ENCODE assay signal across 22 cellular contexts in the genomic region with DNA sequence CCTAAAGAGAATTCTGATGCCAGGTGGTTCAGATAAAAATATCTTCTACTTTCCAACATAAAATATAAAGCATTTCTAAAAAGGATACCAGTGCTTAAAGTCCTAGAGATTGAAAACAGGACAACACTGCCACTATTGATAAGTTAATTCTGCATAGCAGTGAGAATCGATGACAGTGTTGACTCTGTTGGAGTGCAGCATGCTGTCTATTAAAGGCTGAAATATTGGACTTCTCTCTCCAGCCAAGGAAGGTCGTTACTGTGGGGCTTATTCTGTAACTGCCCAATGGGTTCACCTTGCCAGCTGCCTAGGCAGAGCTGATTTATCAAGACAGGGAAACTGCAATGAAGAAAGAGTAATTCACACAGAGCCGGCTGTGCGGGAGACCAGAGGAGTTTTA. TPM values are rescaled to one million over a fixed set of nuclear protein-coding genes. Genes with fewer than 3 reads are reported as not detected.
DNase-seq lines count a peak whose midpoint lies in the region; ATAC-seq, FAIRE-seq and TF ChIP-seq lines count a peak whose summit lies in the region.
"Had no signal": no experiment of that assay in that cellular context is flagged by ENCODE, and none has a peak within 500 bp of the region (broad histone marks: within the 10 kb centered on the region; RNA-seq: fewer than 3 reads in every experiment).

No MANE protein-coding gene starts in this region.

- H3K9me2 ChIP-seq in GM23338 (ENCODE audit: insufficient read depth) = peaks cover 8% of the 10 kb centered on the region; the same call in 1 of the 2 replicates

- H3K79me2 ChIP-seq in GM23338 (replicated peaks; ENCODE audit: insufficient read depth) (no peaks in the 10 kb centered on the region), HepG2 (ENCODE audit: insufficient read depth, low read length) (no peaks in the 10 kb centered on the region)

- FAIRE-seq in HepG2 (lab: Jason Lieb, UNC) = peak; percentile 48
- FAIRE-seq: A549, D721Med, G401.6, GM12891, GM19239 had no signal

- H3K27ac Mint-ChIP-seq in GM23338 = no peak overlapping the region
- H3K27ac Mint-ChIP-seq in activated naive CD4-positive, alpha-beta T cell treated with anti-CD3 and anti-CD28 coated beads, Interleukin-2, amount 50 U/mL, for 72 hours = no peak overlapping the region
- H3K27ac Mint-ChIP-seq: B cell; CD4-positive, alpha-beta T cell; CD8-positive, alpha-beta T cell had no signal

- H3K4me1 ChIP-seq in GM23338 (ENCODE audit: insufficient read depth) = no peaks in the 10 kb centered on the region
- H3K4me1 ChIP-seq in HepG2 (ENCODE audit: insufficient read depth, low read length) = peaks cover 13% of the 10 kb centered on the region
- H3K4me1 ChIP-seq: A549; BLaER1 treated with 17β-estradiol and CSF1 and Interleukin-3, amounts not matched to agents 10 nM and 100 nM; Caco-2 had no signal

- H3K27me3 ChIP-seq in GM23338 (ENCODE audit: insufficient read depth) (no peaks in the 10 kb centered on the region), HepG2 (ENCODE audit: control insufficient read depth in 1 of 2, insufficient read depth in 2 of 2, low read length in 2 of 2) (no peaks in the 10 kb centered on the region; a peak in 1 of 5 replicates)
- H3K27me3 ChIP-seq: BLaER1 treated with 17β-estradiol and CSF1 and Interleukin-3, amounts not matched to agents 10 nM and 100 nM had no signal

- TF ChIP-seq EP300 in HepG2 (IDR thresholded peaks at IDR 0.05; ENCODE audit: low read depth in 2 of 2, low read length in 2 of 2) (no peak), HepG2 (CRISPR knock-in tag; IDR thresholded peaks at IDR 0.05; ENCODE audit: borderline replicate concordance) (no peak)

- no peaks in the 10 kb centered on the region for H3K9me3 ChIP-seq in HepG2 (ENCODE audit: low read length)
- H3K9me3 ChIP-seq: A549 had no signal

- POLR2A ChIA-PET in HepG2 (lab: Yijun Ruan, JAX) = no interaction called here
- POLR2A ChIA-PET in RWPE1 (lab: Yijun Ruan, JAX; ENCODE audit: low non-redundant PET) = no interaction called here

- H3K27ac ChIP-seq in GM23338 (ENCODE audit: low read depth) (no peak overlapping the region), HepG2 (ENCODE audit: extremely low read length, insufficient read depth, low read length) (no peak overlapping the region), RWPE1 (no peak overlapping the region)
- H3K27ac ChIP-seq: 22Rv1; A549; BLaER1 treated with 17β-estradiol and CSF1 and Interleukin-3, amounts not matched to agents 10 nM and 100 nM; C4-2B had no signal

- H3K9me3 Mint-ChIP-seq in GM23338 = peaks cover 26% of the 10 kb centered on the region
- H3K9me3 Mint-ChIP-seq in activated naive CD4-positive, alpha-beta T cell treated with anti-CD3 and anti-CD28 coated beads, Interleukin-2, amount 50 U/mL, for 72 hours = peaks cover 8 to 30% of the 10 kb centered on the region in 2 donors

- TF ChIP-seq CTCF in GM23338 (conservative IDR thresholded peaks at IDR 0.05; ENCODE audit: low read depth in 2 of 2) (no peak), HepG2 (CRISPR knock-in tag; IDR thresholded peaks at IDR 0.05) (no peak), RWPE1 (conservative IDR thresholded peaks at IDR 0.05; ENCODE audit: low read depth) (no peak)

- DNase-seq in GM23338 (ENCODE audit: low spot score) (no peak), HepG2 (ENCODE audit: low spot score) (no peak), mucosa of gallbladder (ENCODE audit: low spot score) (peak; percentile 25), RWPE1 (ENCODE audit: low spot score) (no peak), NCI-H2196 treated with DMSO at 0.1 percent for 48 hours (lab: John Stamatoyannopoulos, UW; ENCODE audit: unreplicated experiment) (no peak)
- no peak for DNase-seq in activated naive CD4-positive, alpha-beta T cell treated with anti-CD3 and anti-CD28 coated beads, Interleukin-2, amount 50 U/mL, for 72 hours (ENCODE audit: low spot score in 2 of 2)
- DNase-seq: AML-193; Caco-2; Calu3; CD4-positive, alpha-beta T cell; CD8-positive, alpha-beta T cell; DMS79 treated with DMSO at 0.1 percent for 48 hours; GF-D8 had no signal

- H3K4me1 Mint-ChIP-seq in GM23338 = peaks cover 5% of the 10 kb centered on the region; the same call in 1 of the 3 replicates
- H3K4me1 Mint-ChIP-seq: B cell had no signal

- H3F3A ChIP-seq in GM23338 (replicated peaks; ENCODE audit: low read depth) = no peaks in the 10 kb centered on the region

- peaks cover 11% of the 10 kb centered on the region; the same call in 2 of the 3 replicates for H3K36me3 Mint-ChIP-seq in GM23338 (ENCODE audit: low read depth)
- H3K36me3 Mint-ChIP-seq in activated naive CD4-positive, alpha-beta T cell treated with anti-CD3 and anti-CD28 coated beads, Interleukin-2, amount 50 U/mL, for 72 hours = peaks cover 15 to 19% of the 10 kb centered on the region in 2 donors
- H3K36me3 Mint-ChIP-seq: CD8-positive, alpha-beta T cell had no signal

- no peak for ATAC-seq in GM23338
- peak; percentile 49; the same call in 2 of the 3 replicates for ATAC-seq in HepG2
- no peak for ATAC-seq in activated naive CD4-positive, alpha-beta T cell treated with anti-CD3 and anti-CD28 coated beads, Interleukin-2, amount 50 U/mL, for 72 hours
- ATAC-seq: A549; CD8-positive, alpha-beta T cell had no signal

- BruUV-seq in HepG2 (replicated peaks; lab: Mats Ljungman, UMichigan) = no TSS peak

- 0 out of 2 replicates have a peak overlapping the region, but pooled peaks have one; percentile 7 for H2AFZ ChIP-seq in GM23338
- H2AFZ ChIP-seq in HepG2 (ENCODE audit: low read length) = no peak overlapping the region

- 55% methylated on average over 4 of the region's 4 CpGs for WGBS in HepG2 (ENCODE audit: low lambda C conversion rate)

- no peaks in the 10 kb centered on the region for H4K20me1 ChIP-seq in GM23338 (replicated peaks; ENCODE audit: insufficient read depth)
- no peaks in the 10 kb centered on the region for H4K20me1 ChIP-seq in HepG2 (ENCODE audit: insufficient read depth, low read length)
- H4K20me1 ChIP-seq: BLaER1 treated with 17β-estradiol and CSF1 and Interleukin-3, amounts not matched to agents 10 nM and 100 nM had no signal

- H3K4me3 Mint-ChIP-seq in GM23338 = no peak overlapping the region
- H3K4me3 Mint-ChIP-seq: B cell; CD4-positive, alpha-beta T cell; CD8-positive, alpha-beta T cell had no signal

- H3K4me3 ChIP-seq in GM23338 = no peak overlapping the region
- no peak overlapping the region for H3K4me3 ChIP-seq in HepG2 (replicated peaks in 1 of 3; ENCODE audit: insufficient read depth in 1 of 3, low read depth in 2 of 3, low read length in 3 of 3)
- H3K4me3 ChIP-seq: A549; BLaER1 treated with 17β-estradiol and CSF1 and Interleukin-3, amounts not matched to agents 10 nM and 100 nM had no signal

- H3K27me3 Mint-ChIP-seq in GM23338 (ENCODE audit: insufficient read depth, low read depth, poor library complexity) = no peaks in the 10 kb centered on the region
- H3K27me3 Mint-ChIP-seq: CD4-positive, alpha-beta T cell had no signal

- no peak for TF ChIP-seq POLR2A in HepG2 (IDR thresholded peaks at IDR 0.05; ENCODE audit: insufficient read depth in 1 of 2, low read depth in 2 of 2, low read length in 2 of 2)

- in situ Hi-C loops in HepG2 (cut with HindIII; ENCODE audit: extremely low pct_ligation_motif_present, low pct_unique_long_range_greater_than_20kb) = no loop called here

- H3K36me3 ChIP-seq in GM23338 (ENCODE audit: insufficient read depth) (0 out of 2 replicates have a peak, but pooled peaks cover 3% of the 10 kb centered on the region), HepG2 (replicated peaks in 1 of 2; ENCODE audit: control insufficient read depth in 1 of 2, insufficient read depth in 2 of 2, low read length in 2 of 2) (no peaks in the 10 kb centered on the region)
- H3K36me3 ChIP-seq: BLaER1 treated with 17β-estradiol and CSF1 and Interleukin-3, amounts not matched to agents 10 nM and 100 nM had no signal

- intact Hi-C loops in HepG2 (cut with micrococcal nuclease; ENCODE audit: unreplicated experiment) = no loop called here

- H3K4me2 ChIP-seq in GM23338 = no peak overlapping the region
- H3K4me2 ChIP-seq in HepG2 (ENCODE audit: low read depth, low read length) = no peak overlapping the region
- H3K4me2 ChIP-seq: A549; BLaER1 treated with 17β-estradiol and CSF1 and Interleukin-3, amounts not matched to agents 10 nM and 100 nM had no signal

- CTCF ChIA-PET in HepG2 (lab: Yijun Ruan, JAX; ENCODE audit: low intra/inter-chr PET ratio, low total read pairs) (no interaction called here), RWPE1 (lab: Yijun Ruan, JAX) (interaction anchor here (0.6 kb wide), 2 partner anchors 12 to 47 kb away, joined by 3 read pairs; no protein-coding TSS in a partner anchor)

- TF ChIP-seq RAD21 in HepG2 (CRISPR knock-in tag; IDR thresholded peaks at IDR 0.05) = no peak

- H3K9ac ChIP-seq in HepG2 (ENCODE audit: insufficient read depth, low read depth, low read length) = no peak overlapping the region
- H3K9ac ChIP-seq: BLaER1 treated with 17β-estradiol and CSF1 and Interleukin-3, amounts not matched to agents 10 nM and 100 nM had no signal

RNA-seq across cellular contexts. Expression of a gene that starts 37.7 kb away (rescaled TPM):
- total RNA-seq in GM23338 (2014; rRNA removed; shearing (Covaris generic)) = 30.8 and 36.6 TPM in 2 replicates
- polyA plus RNA-seq in GM23338 (2016; fragmentation: Nextera tagmentation; extraction: Ambion mirVana) = 10.1 and 11.4 TPM in 2 replicates
- 36.9 and 64.5 TPM in 2 replicates for total RNA-seq in HepG2 (2016; rRNA removed; fragmentation: Illumina TruSeq; extraction: Trizol)
- 3.4 and 4.7 TPM in 2 replicates for total RNA-seq in HepG2 (2016; cell fraction: cytosol; rRNA removed; fragmentation: Illumina TruSeq; extraction: Trizol; ENCODE audit: low read depth)
- total RNA-seq in HepG2 (2016; cell fraction: insoluble cytoplasmic fraction; rRNA removed; fragmentation: Illumina TruSeq; extraction: Trizol) = 34.6 and 62.5 TPM in 2 replicates
- 9.2 and 9.7 TPM in 2 replicates for total RNA-seq in HepG2 (2016; cell fraction: membrane; rRNA removed; fragmentation: Illumina TruSeq; extraction: Trizol)
- 21.9 and 23.0 TPM in 2 replicates for total RNA-seq in HepG2 (2016; cell fraction: nucleus; rRNA removed; fragmentation: Illumina TruSeq; extraction: Trizol)
- 10.8 and 14.6 TPM in 2 replicates for polyA plus RNA-seq in HepG2 (2011; rRNA removed)
- 6.2 and 7.7 TPM in 2 replicates for polyA plus RNA-seq in HepG2 (2011; cell fraction: cytosol; rRNA removed)
- polyA plus RNA-seq in HepG2 (2011; cell fraction: nucleus; rRNA removed) = 12.1 and 12.7 TPM in 2 replicates
- 11.7 and 15.7 TPM in 2 replicates for polyA plus RNA-seq in HepG2 (2012)
- 1.6 and 2.3 TPM in 2 replicates for polyA plus RNA-seq in HepG2 (2016; cell fraction: cytosol; fragmentation: Illumina TruSeq; extraction: Trizol; ENCODE audit: low read depth)
- 53.5 and 54.3 TPM in 2 replicates for polyA plus RNA-seq in HepG2 (2016; cell fraction: insoluble cytoplasmic fraction; fragmentation: Illumina TruSeq; extraction: Trizol; ENCODE audit: low read depth)
- 4.2 and 6.1 TPM in 2 replicates for polyA plus RNA-seq in HepG2 (2016; cell fraction: membrane; fragmentation: Illumina TruSeq; extraction: Trizol; ENCODE audit: low read depth)
- 26.3 and 26.8 TPM in 2 replicates for polyA plus RNA-seq in HepG2 (2016; cell fraction: nucleus; fragmentation: Illumina TruSeq; extraction: Trizol; ENCODE audit: insufficient read depth, low read depth)
- 6.0 and 10.9 TPM in 2 replicates for polyA minus RNA-seq in HepG2 (2011; rRNA and poly(A)+ RNA removed; ENCODE audit: low replicate concordance)
- polyA minus RNA-seq in HepG2 (2011; cell fraction: cytosol; rRNA and poly(A)+ RNA removed) = 9.8 and 12.3 TPM in 2 replicates
- polyA minus RNA-seq in HepG2 (2011; cell fraction: nucleus; rRNA and poly(A)+ RNA removed) = 15.3 and 15.8 TPM in 2 replicates
- total RNA-seq in mucosa of gallbladder = 37.3 TPM
- 10 to 100 TPM; 64.3 to 69.6 TPM for total RNA-seq in activated naive CD4-positive, alpha-beta T cell treated with anti-CD3 and anti-CD28 coated beads, Interleukin-2, amount 50 U/mL, for 72 hours
